Comparison of ENCODE assay signal across 1 cellular context in genomic region chr5:113320160-113320816, GRCh38.
A peak's percentile ranks its signal among the peaks of the same experiment; 100 is the strongest.
TF ChIP-seq lines count a peak whose summit lies in the region.

No MANE protein-coding gene starts in this region.

TF ChIP-seq in liver, 16 proteins besides CTCF, POLR2A, EP300 and RAD21 (continued from another document):
- TF ChIP-seq FOXA2 (IDR thresholded peaks at IDR 0.05) (peak; percentile 89), HNF4A (conservative IDR thresholded peaks at IDR 0.05) (peak; percentile 83), YY1 (IDR thresholded peaks at IDR 0.05) (peak; percentile 79)
